Comparison of ENCODE assay signal across 1 cellular context in genomic region chr7:73487486-73487885, GRCh38.
TF ChIP-seq lines count a peak whose summit lies in the region.

No MANE protein-coding gene starts in this region.

TF ChIP-seq in GM23338, 12 proteins besides CTCF, POLR2A, EP300 and RAD21:
- no peak for TF ChIP-seq JUNB (IDR thresholded peaks at IDR 0.05; ENCODE audit: unreplicated experiment)
- TF ChIP-seq CREB1 (CRISPR knock-in tag; IDR thresholded peaks at IDR 0.05; ENCODE audit: low read depth): no peak
- TF ChIP-seq ZNF462 (CRISPR knock-in tag; IDR thresholded peaks at IDR 0.05): no peak
- TF ChIP-seq ZNF331 (CRISPR knock-in tag; IDR thresholded peaks at IDR 0.05; ENCODE audit: low read depth): no peak
- no peak for TF ChIP-seq STAT1 (IDR thresholded peaks at IDR 0.05; ENCODE audit: unreplicated experiment)
- no peak for TF ChIP-seq NANOG (IDR thresholded peaks at IDR 0.05; ENCODE audit: borderline replicate concordance)
